In genomic region chr1:92029241-92029922, GRCh38 we compare ENCODE assay signal across 10 cellular contexts. TPM values are rescaled to one million over a fixed set of nuclear protein-coding genes. Genes with fewer than 3 reads are reported as not detected.
DNase-seq lines count a peak whose midpoint lies in the region; ATAC-seq and TF ChIP-seq lines count a peak whose summit lies in the region.
"Had no signal": no experiment of that assay in that cellular context is flagged by ENCODE, and none has a peak within 500 bp of the region (broad histone marks: within the 10 kb centered on the region; RNA-seq: fewer than 3 reads in every experiment).

No MANE protein-coding gene starts in this region.

- H3K4me2 ChIP-seq in BLaER1 treated with 17β-estradiol and CSF1 and Interleukin-3, amounts not matched to agents 10 nM and 100 nM, result peak overlapping the region; percentile 91 to 99 (median 95)

- no peaks in the 10 kb centered on the region for H3K9me3 Mint-ChIP-seq in natural killer cell

- H3K4me1 Mint-ChIP-seq in natural killer cell, result peaks cover 15 to 24% of the 10 kb centered on the region in 2 donors

- peaks cover 37 to 55% (median 53%) of the 10 kb centered on the region in 11 experiments for H3K27me3 ChIP-seq in BLaER1 treated with 17β-estradiol and CSF1 and Interleukin-3, amounts not matched to agents 10 nM and 100 nM
- no peaks in the 10 kb centered on the region for H3K27me3 ChIP-seq in colonic mucosa

- H3K9ac ChIP-seq in BLaER1 treated with 17β-estradiol and CSF1 and Interleukin-3, amounts not matched to agents 10 nM and 100 nM, result peak overlapping the region; percentile 47 to 66 (median 58); a peak in 20 of 22 replicates
- H3K9ac ChIP-seq in colonic mucosa (ENCODE audit: low read depth in 2 of 2, low read length in 2 of 2), result no peak overlapping the region

- no peaks in the 10 kb centered on the region for H3K36me3 ChIP-seq in BLaER1 treated with 17β-estradiol and CSF1 and Interleukin-3, amounts not matched to agents 10 nM and 100 nM
- H3K36me3 ChIP-seq in colonic mucosa, result no peaks in the 10 kb centered on the region

- H3K27ac ChIP-seq in BLaER1 treated with 17β-estradiol and CSF1 and Interleukin-3, amounts not matched to agents 10 nM and 100 nM, result no peak overlapping the region
- H3K27ac ChIP-seq in colonic mucosa, result no peak overlapping the region

- H3K36me3 Mint-ChIP-seq in natural killer cell, result no peaks in the 10 kb centered on the region

- H3K27me3 Mint-ChIP-seq in natural killer cell (ENCODE audit: low read depth in 2 of 2), result peaks cover 4 to 14% of the 10 kb centered on the region in 2 donors

- no peak for TF ChIP-seq CTCF in colonic mucosa (IDR thresholded peaks at IDR 0.05)
- no peak for TF ChIP-seq CTCF in natural killer cell (IDR thresholded peaks at IDR 0.05)

- H3K4me3 ChIP-seq in BLaER1 treated with 17β-estradiol and CSF1 and Interleukin-3, amounts not matched to agents 10 nM and 100 nM, result peak overlapping the region; percentile 56 to 72 (median 62)
- peak overlapping the region; percentile 43 for H3K4me3 ChIP-seq in colonic mucosa

- ATAC-seq in natural killer cell, result no peak
- ATAC-seq in GM19035 (IDR thresholded peaks at IDR 0.05; ENCODE audit: unreplicated experiment), result no peak

- peaks cover 14 to 18% (median 17%) of the 10 kb centered on the region in 10 experiments; a peak in 19 of 20 replicates for H3K4me1 ChIP-seq in BLaER1 treated with 17β-estradiol and CSF1 and Interleukin-3, amounts not matched to agents 10 nM and 100 nM
- H3K4me1 ChIP-seq in colonic mucosa, result no peaks in the 10 kb centered on the region

- peaks cover 8 to 38% (median 25%) of the 10 kb centered on the region in 11 experiments; a peak in 21 of 22 replicates for H3K9me3 ChIP-seq in BLaER1 treated with 17β-estradiol and CSF1 and Interleukin-3, amounts not matched to agents 10 nM and 100 nM (replicated peaks in 1 of 11)
- no peaks in the 10 kb centered on the region for H3K9me3 ChIP-seq in colonic mucosa

- peak; percentile 2 for DNase-seq in LoVo (ENCODE audit: low spot score)
- DNase-seq in colonic mucosa, result no peak
- DNase-seq in natural killer cell, result no peak
- no peak for DNase-seq in NCI-H2029 (lab: John Stamatoyannopoulos, UW)
- no peak for DNase-seq in NCI-H2029 treated with DMSO at 0.1 percent for 48 hours (lab: John Stamatoyannopoulos, UW)
- no peak for DNase-seq in occipital lobe (lab: John Stamatoyannopoulos, UW)

- intact Hi-C loops in colonic mucosa (cut with DNase I), result no loop called here
- intact Hi-C loops in natural killer cell (cut with micrococcal nuclease), result no loop called here

- peak overlapping the region; percentile 82 for H3K4me3 Mint-ChIP-seq in natural killer cell

- H3K27ac Mint-ChIP-seq in natural killer cell, result peak overlapping the region in 1 of 2 donors; percentile 15

- no peaks in the 10 kb centered on the region for H4K20me1 ChIP-seq in BLaER1 treated with 17β-estradiol and CSF1 and Interleukin-3, amounts not matched to agents 10 nM and 100 nM

RNA-seq across cellular contexts. Expression of gene EPHX4, which starts 0.4 kb away (rescaled TPM):
- total RNA-seq in colonic mucosa (under 1 TPM; 0.17 to 0.40 TPM), natural killer cell (1 to 10 TPM; 2.3 to 3.8 (median 2.7) TPM), occipital lobe (17.2 TPM)
- total RNA-seq: mononuclear cell had no signal

RNA-seq across cellular contexts. Expression of gene SETSIP, which starts 45.8 kb away (rescaled TPM):
- not detected for total RNA-seq in colonic mucosa
- not detected for total RNA-seq in natural killer cell
- 0.47 TPM for total RNA-seq in occipital lobe
- total RNA-seq: SK-MEL-5 had no signal

RNA-seq across cellular contexts. Expression of gene BTBD8, which starts 50.8 kb away (rescaled TPM):
- total RNA-seq in colonic mucosa (1 to 10 TPM; 3.1 to 4.1 TPM), natural killer cell (1 to 10 TPM; 3.7 to 5.7 (median 4.0) TPM), occipital lobe (93.1 TPM)

Comparison
In these comparisons a context has a peak if more than half of its experiments do, and no peak if none do; other contexts are left out.
1. H3K9ac ChIP-seq: peak in BLaER1 treated with 17β-estradiol and CSF1 and Interleukin-3, amounts not matched to agents 10 nM and 100 nM (11 of 11); none in colonic mucosa (0 of 2).
2. RNA of gene BTBD8, which starts 50.8 kb away (total RNA-seq): 93.1 TPM in occipital lobe (single experiment); 3.1 to 4.1 TPM in colonic mucosa and 3.7 to 5.7 TPM in natural killer cell; every median in the first group is over 10 times any median in the second.